ENCODE assay signal across 8 cellular contexts in the genomic region with DNA sequence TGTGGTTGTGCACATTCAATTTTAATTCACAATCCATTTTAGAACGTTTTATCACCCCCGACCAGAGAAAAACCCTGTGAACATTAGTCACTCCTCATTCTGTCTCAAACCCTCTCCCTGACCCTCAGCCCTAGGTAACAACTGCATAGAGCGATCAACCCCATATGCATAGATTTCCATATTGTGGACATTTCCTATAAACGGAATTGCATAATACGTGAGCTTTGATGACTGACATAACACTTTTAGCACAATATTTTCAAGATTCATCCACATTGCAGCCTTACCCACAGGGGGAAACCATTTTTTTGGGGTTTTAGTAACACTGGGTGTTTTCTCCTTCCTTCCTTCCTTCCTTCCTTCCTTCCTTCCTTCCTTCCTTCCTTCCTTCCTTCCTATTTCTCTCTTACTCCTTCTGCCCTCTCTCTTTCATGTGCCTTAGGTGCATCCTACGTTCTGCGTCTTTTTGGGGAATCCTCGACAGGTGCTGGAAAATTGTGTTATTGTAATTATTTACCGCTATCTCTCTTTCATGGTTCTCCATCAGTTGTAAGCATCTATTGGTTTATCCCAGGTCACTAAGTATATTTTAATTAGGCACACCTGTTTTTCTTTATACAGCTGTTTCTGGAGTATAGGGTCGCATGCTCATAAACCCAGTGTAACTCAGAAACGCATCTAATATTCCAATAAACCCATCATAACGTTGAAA. TPM values are rescaled to one million over a fixed set of nuclear protein-coding genes. Genes with fewer than 3 reads are reported as not detected.
DNase-seq lines count a peak whose midpoint lies in the region; TF ChIP-seq lines count a peak whose summit lies in the region.
"Not testable (repeated sequence)": the region's sequence is repeated elsewhere in the genome, so short reads cannot be mapped to it uniquely, and the experiment has no call there.

No MANE protein-coding gene starts in this region.

- in situ Hi-C loops in mammary epithelial cell (cut with MboI; ENCODE audit: low sequenced_read_pairs in 2 of 2) = not testable (repeated sequence)

- WGBS in mammary epithelial cell (ENCODE audit: low coverage, missing lambda C conversion rate) = 57% methylated on average over 12 of the region's 12 CpGs

- H2AFZ ChIP-seq in mammary epithelial cell (ENCODE audit: low read depth, low read length) = not testable (repeated sequence)

- H3K27ac Mint-ChIP-seq in activated CD4-positive, alpha-beta T cell treated with anti-CD3 and anti-CD28 coated beads, Interleukin-2, amount 10 ng/mL, durations not matched to agents 24 days and 14 days = not testable (repeated sequence)

- intact Hi-C loops in activated CD4-positive, alpha-beta T cell treated with anti-CD3 and anti-CD28 coated beads, Interleukin-2, amount 10 ng/mL, durations not matched to agents 24 days and 14 days (cut with micrococcal nuclease) = loop anchor here (10.0 kb wide), 2 partner anchors 284 to 666 kb away; no protein-coding TSS in a partner anchor
- intact Hi-C loops in mammary epithelial cell (cut with micrococcal nuclease) = loop anchor here (10.0 kb wide), 1 partner anchor 214 kb away; no protein-coding TSS in a partner anchor

- H3K4me3 ChIP-seq in mammary epithelial cell (replicated peaks in 1 of 3; ENCODE audit: insufficient read depth in 1 of 3, low read depth in 2 of 3, low read length in 3 of 3); fibroblast of villous mesenchyme (ENCODE audit: low read depth, low read length): not testable (repeated sequence)

- H3K79me2 ChIP-seq in mammary epithelial cell (ENCODE audit: insufficient read depth, low read length) = not testable (repeated sequence)

- H3K4me3 Mint-ChIP-seq in activated CD4-positive, alpha-beta T cell treated with anti-CD3 and anti-CD28 coated beads, Interleukin-2, amount 10 ng/mL, durations not matched to agents 24 days and 14 days = not testable (repeated sequence)

- not testable (repeated sequence) for H3K4me1 Mint-ChIP-seq in activated CD4-positive, alpha-beta T cell treated with anti-CD3 and anti-CD28 coated beads, Interleukin-2, amount 10 ng/mL, durations not matched to agents 24 days and 14 days

- H3K4me1 ChIP-seq in mammary epithelial cell (ENCODE audit: insufficient read depth, low read length) = not testable (repeated sequence)

- CTCF ChIA-PET in mammary epithelial cell (lab: Charles Lee; ENCODE audit: low non-redundant PET) = not testable (repeated sequence)

- H3K9me3 Mint-ChIP-seq in activated CD4-positive, alpha-beta T cell treated with anti-CD3 and anti-CD28 coated beads, Interleukin-2, amount 10 ng/mL, durations not matched to agents 24 days and 14 days = not testable (repeated sequence)

- H3K36me3 ChIP-seq in mammary epithelial cell (ENCODE audit: insufficient read depth, low read length) = not testable (repeated sequence)

- dilution Hi-C loops in mammary epithelial cell (cut with HindIII; ENCODE audit: low sequenced_read_pairs) = not testable (repeated sequence)

- not testable (repeated sequence) for H3K4me2 ChIP-seq in mammary epithelial cell (ENCODE audit: insufficient read depth, low read depth, low read length)

- not testable (repeated sequence) for H3K36me3 Mint-ChIP-seq in activated CD4-positive, alpha-beta T cell treated with anti-CD3 and anti-CD28 coated beads, Interleukin-2, amount 10 ng/mL, durations not matched to agents 24 days and 14 days (ENCODE audit: low read depth)

- H3K27me3 Mint-ChIP-seq in activated CD4-positive, alpha-beta T cell treated with anti-CD3 and anti-CD28 coated beads, Interleukin-2, amount 10 ng/mL, durations not matched to agents 24 days and 14 days = peaks cover 11% of the 10 kb centered on the region

- not testable (repeated sequence) for BruUV-seq in mammary epithelial cell (replicated peaks; lab: Mats Ljungman, UMichigan)

- not testable (repeated sequence) for H4K20me1 ChIP-seq in mammary epithelial cell (ENCODE audit: insufficient read depth, low read length)

- DNase-seq in CMK (ENCODE audit: low read depth) = peak; percentile 8
- peak; percentile 22 for DNase-seq in GM19240 (ENCODE audit: insufficient read length, low spot score)
- DNase-seq in LoVo (ENCODE audit: low spot score) = peak; percentile 7
- DNase-seq in activated CD4-positive, alpha-beta T cell treated with anti-CD3 and anti-CD28 coated beads, Interleukin-2, amount 10 ng/mL, durations not matched to agents 24 days and 14 days = peak; percentile 70
- DNase-seq in mammary epithelial cell = peak; percentile 37
- peak; percentile 55 for DNase-seq in fibroblast of villous mesenchyme (ENCODE audit: low read depth)
- peak; percentile 53 for DNase-seq in kidney tubule cell (ENCODE audit: low spot score)
- DNase-seq in stimulated activated CD4-positive, alpha-beta T cell treated with anti-CD3 and anti-CD28 coated beads, Interleukin-2, amount 100 ng/mL, for 4 hours (ENCODE audit: low read depth) = peak; percentile 20

- H3K27me3 ChIP-seq in mammary epithelial cell (ENCODE audit: insufficient read depth, low read length) = not testable (repeated sequence)

- H3K27ac ChIP-seq in mammary epithelial cell (ENCODE audit: insufficient read depth, low read depth, low read length) = not testable (repeated sequence)

- H3K9me3 ChIP-seq in mammary epithelial cell (replicated peaks; ENCODE audit: insufficient read depth, low read length) = peaks cover 10% of the 10 kb centered on the region

- TF ChIP-seq CTCF in mammary epithelial cell (conservative IDR thresholded peaks at IDR 0.05 in 1 of 2, IDR thresholded peaks at IDR 0.05 in 1 of 2; ENCODE audit: extremely low read depth in 1 of 2, insufficient read depth in 1 of 2, low read depth in 1 of 2, low read length in 2 of 2); fibroblast of villous mesenchyme (IDR thresholded peaks at IDR 0.05; ENCODE audit: insufficient read depth, low read depth, low read length): not testable (repeated sequence)

- H3K9ac ChIP-seq in mammary epithelial cell (ENCODE audit: insufficient read depth, low read length) = not testable (repeated sequence)

RNA-seq across cellular contexts. Expression of gene PSMD14, which starts 29.5 kb away (rescaled TPM):
- total RNA-seq in activated CD4-positive, alpha-beta T cell treated with anti-CD3 and anti-CD28 coated beads, Interleukin-2, amount 10 ng/mL, durations not matched to agents 24 days and 14 days = 111 and 113 TPM in 2 replicates
- total RNA-seq in mammary epithelial cell (100 to 1,000 TPM in 1 of 2 donors, 10 to 100 TPM in 1; 85.0 to 101 TPM), fibroblast of villous mesenchyme (97.3 and 121 TPM in 2 replicates)
- polyA plus RNA-seq in mammary epithelial cell = 88.4 TPM
- polyA minus RNA-seq in mammary epithelial cell = 54.6 TPM

Comparison
In these comparisons a context has a peak if more than half of its experiments do, and no peak if none do; other contexts are left out.
1. DNase-seq: peak in every context shown above with its lines; median percentile 70 in activated CD4-positive, alpha-beta T cell treated with anti-CD3 and anti-CD28 coated beads, Interleukin-2, amount 10 ng/mL, durations not matched to agents 24 days and 14 days; 55 in fibroblast of villous mesenchyme; 53 in kidney tubule cell; 37 in mammary epithelial cell; 22 in GM19240; 20 in stimulated activated CD4-positive, alpha-beta T cell treated with anti-CD3 and anti-CD28 coated beads, Interleukin-2, amount 100 ng/mL, for 4 hours; 8 in CMK; 7 in LoVo.